In genomic region chr10:131979336-131979735, GRCh38 we compare ENCODE assay signal across 10 cellular contexts. TPM values are rescaled to one million over a fixed set of nuclear protein-coding genes. Genes with fewer than 3 reads are reported as not detected.
DNase-seq lines count a peak whose midpoint lies in the region; ATAC-seq, FAIRE-seq and TF ChIP-seq lines count a peak whose summit lies in the region.
"Had no signal": no experiment of that assay in that cellular context is flagged by ENCODE, and none has a peak within 500 bp of the region (broad histone marks: within the 10 kb centered on the region; RNA-seq: fewer than 3 reads in every experiment).

No MANE protein-coding gene starts in this region.

- H3K27ac ChIP-seq in keratinocyte (ENCODE audit: control insufficient read depth, insufficient read depth, low read length) = no peak overlapping the region
- H3K27ac ChIP-seq in stomach = peak overlapping the region in 1 of 5 donors; percentile 57
- H3K27ac ChIP-seq: PC-9 had no signal

- intact Hi-C loops in stomach (cut with DNase I; ENCODE audit: low total_unique reads) = no loop called here

- H3K9me1 ChIP-seq in keratinocyte (ENCODE audit: control insufficient read depth, extremely low read depth, insufficient read depth, low read length) = peaks cover 7% of the 10 kb centered on the region

- no peak overlapping the region for H2AFZ ChIP-seq in keratinocyte (ENCODE audit: control insufficient read depth, low read length)
- H2AFZ ChIP-seq: PC-9 had no signal

- no peaks in the 10 kb centered on the region for H3K9me3 Mint-ChIP-seq in activated CD8-positive, alpha-beta memory T cell treated with anti-CD3 and anti-CD28 coated beads, Interleukin-2, amount 10 ng/mL, durations not matched to agents 7 days and 5 days (ENCODE audit: low read depth)
- no peaks in the 10 kb centered on the region for H3K9me3 Mint-ChIP-seq in activated naive CD8-positive, alpha-beta T cell treated with anti-CD3 and anti-CD28 coated beads, Interleukin-2, amount 50 U/mL, for 24 hours

- TF ChIP-seq POLR2A in stomach (IDR thresholded peaks at IDR 0.05) = no peak

- H3K9ac ChIP-seq in keratinocyte (ENCODE audit: control insufficient read depth, extremely low read depth, insufficient read depth, low read length) = no peak overlapping the region

- ATAC-seq in activated CD8-positive, alpha-beta memory T cell treated with anti-CD3 and anti-CD28 coated beads, Interleukin-2, amount 10 ng/mL, durations not matched to agents 7 days and 5 days = no peak
- no peak for ATAC-seq in activated naive CD8-positive, alpha-beta T cell treated with anti-CD3 and anti-CD28 coated beads, Interleukin-2, amount 50 U/mL, for 24 hours

- H3K4me3 Mint-ChIP-seq in activated CD8-positive, alpha-beta memory T cell treated with anti-CD3 and anti-CD28 coated beads, Interleukin-2, amount 10 ng/mL, durations not matched to agents 7 days and 5 days = peak overlapping the region; percentile 63
- H3K4me3 Mint-ChIP-seq in activated naive CD8-positive, alpha-beta T cell treated with anti-CD3 and anti-CD28 coated beads, Interleukin-2, amount 50 U/mL, for 24 hours = peak overlapping the region; percentile 90

- H3K36me3 ChIP-seq in keratinocyte (ENCODE audit: control insufficient read depth in 2 of 2, extremely low read depth in 1 of 2, insufficient read depth in 2 of 2, low read length in 2 of 2) (peaks cover 0 to 6% of the 10 kb centered on the region in 2 experiments), stomach (no peaks in the 10 kb centered on the region)
- H3K36me3 ChIP-seq: adrenal gland had no signal

- WGBS in stomach, 5 donors = 63 to 76% (median 69%) methylated on average over 7 of the region's 7 CpGs

- H3K36me3 Mint-ChIP-seq in activated CD8-positive, alpha-beta memory T cell treated with anti-CD3 and anti-CD28 coated beads, Interleukin-2, amount 10 ng/mL, durations not matched to agents 7 days and 5 days = peaks cover 22% of the 10 kb centered on the region
- peaks cover 20% of the 10 kb centered on the region for H3K36me3 Mint-ChIP-seq in activated naive CD8-positive, alpha-beta T cell treated with anti-CD3 and anti-CD28 coated beads, Interleukin-2, amount 50 U/mL, for 24 hours (ENCODE audit: low read depth)

- TF ChIP-seq CTCF in keratinocyte (optimal IDR thresholded peaks at IDR 0.05 in 1 of 3, IDR thresholded peaks at IDR 0.05 in 1 of 3, conservative IDR thresholded peaks at IDR 0.05 in 1 of 3; ENCODE audit: extremely low read depth in 1 of 3, insufficient read depth in 2 of 3, low read length in 3 of 3) (no peak), stomach (IDR thresholded peaks at IDR 0.05) (no peak), GM10248 (IDR thresholded peaks at IDR 0.05; ENCODE audit: control extremely low read depth, extremely low read depth, low read depth, missing control alignments) (no peak)

- POLR2A ChIA-PET in GM10248 (lab: Yijun Ruan, JAX) = no interaction called here

- no peak for TF ChIP-seq EP300 in stomach (IDR thresholded peaks at IDR 0.05)

- peak overlapping the region; percentile 47 for H3K27ac Mint-ChIP-seq in activated CD8-positive, alpha-beta memory T cell treated with anti-CD3 and anti-CD28 coated beads, Interleukin-2, amount 10 ng/mL, durations not matched to agents 7 days and 5 days
- peak overlapping the region; percentile 76 for H3K27ac Mint-ChIP-seq in activated naive CD8-positive, alpha-beta T cell treated with anti-CD3 and anti-CD28 coated beads, Interleukin-2, amount 50 U/mL, for 24 hours

- no peak for FAIRE-seq in keratinocyte (lab: Jason Lieb, UNC)

- peaks cover 8% of the 10 kb centered on the region for H4K20me1 ChIP-seq in keratinocyte (ENCODE audit: control insufficient read depth, extremely low read depth, insufficient read depth, low read length)

- H3K4me1 ChIP-seq in keratinocyte (ENCODE audit: control insufficient read depth, extremely low read depth, insufficient read depth, low read length) = peaks cover 5% of the 10 kb centered on the region
- peaks cover 16 to 47% (median 36%) of the 10 kb centered on the region in 4 donors for H3K4me1 ChIP-seq in stomach

- dilution Hi-C loops in keratinocyte (cut with MboI; ENCODE audit: extremely low pct_ligation_motif_present, low sequenced_read_pairs) = no loop called here

- peaks cover 58% of the 10 kb centered on the region for H3K4me1 Mint-ChIP-seq in activated CD8-positive, alpha-beta memory T cell treated with anti-CD3 and anti-CD28 coated beads, Interleukin-2, amount 10 ng/mL, durations not matched to agents 7 days and 5 days
- peaks cover 66% of the 10 kb centered on the region for H3K4me1 Mint-ChIP-seq in activated naive CD8-positive, alpha-beta T cell treated with anti-CD3 and anti-CD28 coated beads, Interleukin-2, amount 50 U/mL, for 24 hours

- no peak for DNase-seq in activated CD8-positive, alpha-beta memory T cell treated with anti-CD3 and anti-CD28 coated beads, Interleukin-2, amount 10 ng/mL, durations not matched to agents 7 days and 5 days
- DNase-seq in activated CD8-positive, alpha-beta memory T cell treated with anti-CD3 and anti-CD28 coated beads, Interleukin-2, amount 50 U/mL, for 48 hours = no peak
- no peak for DNase-seq in activated naive CD8-positive, alpha-beta T cell treated with anti-CD3 and anti-CD28 coated beads, Interleukin-2, amount 50 U/mL, for 24 hours
- DNase-seq in keratinocyte (ENCODE audit: low read depth, low spot score) (no peak), stomach (no peak), AG08396 (ENCODE audit: low spot score) (no peak), GM10248 (ENCODE audit: extremely low spot score) (no peak), medulla oblongata (ENCODE audit: extremely low spot score) (no peak)
- DNase-seq: PC-9 had no signal

- no peaks in the 10 kb centered on the region for H3K9me3 ChIP-seq in keratinocyte (ENCODE audit: control insufficient read depth, low read depth, low read length)
- H3K9me3 ChIP-seq in stomach = no peaks in the 10 kb centered on the region
- H3K9me3 ChIP-seq: adrenal gland had no signal

- peak overlapping the region in 2 of 3 experiments; percentile 19 to 24 for H3K4me3 ChIP-seq in keratinocyte (ENCODE audit: control insufficient read depth in 2 of 3, extremely low read depth in 1 of 3, insufficient read depth in 2 of 3, low read depth in 1 of 3, low read length in 3 of 3)
- peak overlapping the region; percentile 30 to 93 (median 70) for H3K4me3 ChIP-seq in stomach
- H3K4me3 ChIP-seq: PC-9 had no signal

- H3K27me3 ChIP-seq in keratinocyte (ENCODE audit: control insufficient read depth, extremely low read depth, insufficient read depth, low read length) (no peaks in the 10 kb centered on the region), stomach (peaks cover 0 to 10% (median 6%) of the 10 kb centered on the region in 3 donors)
- H3K27me3 ChIP-seq: adrenal gland had no signal

- CTCF ChIA-PET in activated CD8-positive, alpha-beta memory T cell treated with anti-CD3 and anti-CD28 coated beads, Interleukin-2, amount 10 ng/mL, durations not matched to agents 7 days and 5 days (lab: Charles Lee) = no interaction called here
- CTCF ChIA-PET in GM10248 (lab: Yijun Ruan, JAX) = interaction anchor here (1.2 to 2.8 kb wide), 2 partner anchors 35 to 43 kb away, joined by 3 to 11 read pairs; no protein-coding TSS in a partner anchor

- peaks cover 15% of the 10 kb centered on the region for H3K27me3 Mint-ChIP-seq in activated CD8-positive, alpha-beta memory T cell treated with anti-CD3 and anti-CD28 coated beads, Interleukin-2, amount 10 ng/mL, durations not matched to agents 7 days and 5 days
- no peaks in the 10 kb centered on the region for H3K27me3 Mint-ChIP-seq in activated naive CD8-positive, alpha-beta T cell treated with anti-CD3 and anti-CD28 coated beads, Interleukin-2, amount 50 U/mL, for 24 hours

- peaks cover 52% of the 10 kb centered on the region for H3K79me2 ChIP-seq in keratinocyte (ENCODE audit: control insufficient read depth, insufficient read depth, low read length)

- peak overlapping the region; percentile 98 for H3K4me2 ChIP-seq in keratinocyte (ENCODE audit: control insufficient read depth, extremely low read depth, insufficient read depth, low read depth, low read length)
- H3K4me2 ChIP-seq: PC-9 had no signal

RNA-seq across cellular contexts. Expression of gene BNIP3, which starts 2.4 kb away (rescaled TPM):
- total RNA-seq in activated CD8-positive, alpha-beta memory T cell treated with anti-CD3 and anti-CD28 coated beads, Interleukin-2, amount 10 ng/mL, durations not matched to agents 7 days and 5 days = 10 to 100 TPM; 21.9 to 39.2 TPM
- polyA plus RNA-seq in keratinocyte = 42.7 to 77.9 TPM (median 55.2 TPM) in 3 replicates
- 45.3 TPM for polyA plus RNA-seq in keratinocyte (2011; ENCODE audit: low read depth)
- 55.0 and 56.0 TPM in 2 replicates for polyA plus RNA-seq in keratinocyte (2011; cell fraction: cytosol; rRNA removed)
- 32.1 and 38.4 TPM in 2 replicates for polyA plus RNA-seq in keratinocyte (2011; cell fraction: nucleus; rRNA removed)
- 42.5 and 44.9 TPM in 2 replicates for polyA plus RNA-seq in keratinocyte (2012; ENCODE audit: low replicate concordance)
- polyA minus RNA-seq in keratinocyte = 11.4 to 26.2 TPM (median 18.2 TPM) in 3 replicates
- 45.1 TPM for polyA minus RNA-seq in keratinocyte (2011; cell fraction: cytosol; rRNA and poly(A)+ RNA removed)
- polyA minus RNA-seq in keratinocyte (2011; cell fraction: nucleus; rRNA and poly(A)+ RNA removed) = 12.8 and 14.2 TPM in 2 replicates
- total RNA-seq in stomach = 10 to 100 TPM in 4 of 5 donors, 1 to 10 TPM in 1; 9.8 to 81.7 (median 21.5) TPM
- 10 to 100 TPM; 19.5 to 31.5 (median 22.5) TPM for polyA plus RNA-seq in stomach
